ENCODE assay signal across 2 cellular contexts in the genomic region with DNA sequence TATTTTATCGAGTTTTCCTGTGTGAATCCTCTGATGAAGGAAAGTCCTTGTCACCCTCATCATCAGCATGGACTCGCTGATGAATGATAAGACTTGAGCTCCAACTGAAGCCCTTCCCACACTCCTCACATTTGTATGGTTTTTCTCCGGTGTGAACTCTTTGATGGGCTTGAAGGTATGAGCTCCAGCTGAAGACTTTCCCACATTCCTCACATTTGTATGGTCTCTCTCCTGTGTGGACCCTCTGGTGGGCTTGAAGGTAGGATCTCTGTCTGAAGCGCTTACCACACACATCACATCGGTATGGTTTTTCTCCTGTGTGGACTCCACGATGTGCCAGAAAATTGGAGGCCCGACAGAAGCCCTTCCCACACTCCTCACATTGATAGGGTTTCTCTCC.
TF ChIP-seq lines count a peak whose summit lies in the region.

No MANE protein-coding gene starts in this region.

TF ChIP-seq in HEK293, 187 proteins besides CTCF, POLR2A, EP300 and RAD21:
- TF ChIP-seq ZNF529 (tag by site-specific recombination; IDR thresholded peaks at IDR 0.05; ENCODE audit: insufficient replicate concordance) = peak; percentile 21
- TF ChIP-seq SETDB1 (IDR thresholded peaks at IDR 0.05; ENCODE audit: insufficient read length, low read length) = peak; percentile 90
- TF ChIP-seq, protein P1, sequence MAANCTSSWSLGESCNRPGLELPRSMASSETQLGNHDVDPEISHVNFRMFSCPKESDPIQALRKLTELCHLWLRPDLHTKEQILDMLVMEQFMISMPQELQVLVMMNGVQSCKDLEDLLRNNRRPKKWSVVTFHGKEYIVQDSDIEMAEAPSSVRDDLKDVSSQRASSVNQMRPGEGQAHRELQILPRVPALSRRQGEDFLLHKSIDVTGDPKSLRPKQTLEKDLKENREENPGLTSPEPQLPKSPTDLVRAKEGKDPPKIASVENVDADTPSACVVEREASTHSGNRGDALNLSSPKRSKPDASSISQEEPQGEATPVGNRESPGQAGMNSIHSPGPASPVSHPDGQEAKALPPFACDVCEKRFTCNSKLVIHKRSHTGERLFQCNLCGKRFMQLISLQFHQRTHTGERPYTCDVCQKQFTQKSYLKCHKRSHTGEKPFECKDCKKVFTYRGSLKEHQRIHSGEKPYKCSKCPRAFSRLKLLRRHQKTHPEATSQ (tag by site-specific recombination; IDR thresholded peaks at IDR 0.05) = peak; percentile 28; the same call in 1 of the 2 replicates
- TF ChIP-seq, protein P2, sequence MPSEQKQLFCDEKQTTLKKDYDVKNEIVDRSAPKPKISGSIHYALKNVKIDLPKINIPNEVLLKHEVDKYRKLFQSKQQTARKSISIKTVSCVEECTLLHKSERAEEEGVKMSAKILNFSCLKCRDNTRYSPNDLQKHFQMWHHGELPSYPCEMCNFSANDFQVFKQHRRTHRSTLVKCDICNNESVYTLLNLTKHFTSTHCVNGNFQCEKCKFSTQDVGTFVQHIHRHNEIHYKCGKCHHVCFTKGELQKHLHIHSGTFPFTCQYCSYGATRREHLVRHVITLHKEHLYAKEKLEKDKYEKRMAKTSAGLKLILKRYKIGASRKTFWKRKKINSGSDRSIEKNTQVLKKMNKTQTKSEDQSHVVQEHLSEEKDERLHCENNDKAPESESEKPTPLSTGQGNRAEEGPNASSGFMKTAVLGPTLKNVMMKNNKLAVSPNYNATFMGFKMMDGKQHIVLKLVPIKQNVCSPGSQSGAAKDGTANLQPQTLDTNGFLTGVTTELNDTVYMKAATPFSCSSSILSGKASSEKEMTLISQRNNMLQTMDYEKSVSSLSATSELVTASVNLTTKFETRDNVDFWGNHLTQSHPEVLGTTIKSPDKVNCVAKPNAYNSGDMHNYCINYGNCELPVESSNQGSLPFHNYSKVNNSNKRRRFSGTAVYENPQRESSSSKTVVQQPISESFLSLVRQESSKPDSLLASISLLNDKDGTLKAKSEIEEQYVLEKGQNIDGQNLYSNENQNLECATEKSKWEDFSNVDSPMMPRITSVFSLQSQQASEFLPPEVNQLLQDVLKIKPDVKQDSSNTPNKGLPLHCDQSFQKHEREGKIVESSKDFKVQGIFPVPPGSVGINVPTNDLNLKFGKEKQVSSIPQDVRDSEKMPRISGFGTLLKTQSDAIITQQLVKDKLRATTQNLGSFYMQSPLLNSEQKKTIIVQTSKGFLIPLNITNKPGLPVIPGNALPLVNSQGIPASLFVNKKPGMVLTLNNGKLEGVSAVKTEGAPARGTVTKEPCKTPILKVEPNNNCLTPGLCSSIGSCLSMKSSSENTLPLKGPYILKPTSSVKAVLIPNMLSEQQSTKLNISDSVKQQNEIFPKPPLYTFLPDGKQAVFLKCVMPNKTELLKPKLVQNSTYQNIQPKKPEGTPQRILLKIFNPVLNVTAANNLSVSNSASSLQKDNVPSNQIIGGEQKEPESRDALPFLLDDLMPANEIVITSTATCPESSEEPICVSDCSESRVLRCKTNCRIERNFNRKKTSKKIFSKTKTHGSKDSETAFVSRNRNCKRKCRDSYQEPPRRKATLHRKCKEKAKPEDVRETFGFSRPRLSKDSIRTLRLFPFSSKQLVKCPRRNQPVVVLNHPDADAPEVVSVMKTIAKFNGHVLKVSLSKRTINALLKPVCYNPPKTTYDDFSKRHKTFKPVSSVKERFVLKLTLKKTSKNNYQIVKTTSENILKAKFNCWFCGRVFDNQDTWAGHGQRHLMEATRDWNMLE (tag by site-specific recombination; conservative IDR thresholded peaks at IDR 0.05; ENCODE audit: low read depth) = 0 out of 2 replicates have a peak, but pooled peaks have one; percentile 28
- TF ChIP-seq ZNF311 (tag by site-specific recombination; IDR thresholded peaks at IDR 0.05; ENCODE audit: borderline replicate concordance) = 0 out of 2 replicates have a peak, but pooled peaks have one; percentile 15
- TF ChIP-seq MZF1 (tag by site-specific recombination; IDR thresholded peaks at IDR 0.05; ENCODE audit: borderline replicate concordance) = no peak
- no peak for TF ChIP-seq ZNF132 (tag by site-specific recombination; IDR thresholded peaks at IDR 0.05; ENCODE audit: borderline replicate concordance)
- TF ChIP-seq, protein P3, sequence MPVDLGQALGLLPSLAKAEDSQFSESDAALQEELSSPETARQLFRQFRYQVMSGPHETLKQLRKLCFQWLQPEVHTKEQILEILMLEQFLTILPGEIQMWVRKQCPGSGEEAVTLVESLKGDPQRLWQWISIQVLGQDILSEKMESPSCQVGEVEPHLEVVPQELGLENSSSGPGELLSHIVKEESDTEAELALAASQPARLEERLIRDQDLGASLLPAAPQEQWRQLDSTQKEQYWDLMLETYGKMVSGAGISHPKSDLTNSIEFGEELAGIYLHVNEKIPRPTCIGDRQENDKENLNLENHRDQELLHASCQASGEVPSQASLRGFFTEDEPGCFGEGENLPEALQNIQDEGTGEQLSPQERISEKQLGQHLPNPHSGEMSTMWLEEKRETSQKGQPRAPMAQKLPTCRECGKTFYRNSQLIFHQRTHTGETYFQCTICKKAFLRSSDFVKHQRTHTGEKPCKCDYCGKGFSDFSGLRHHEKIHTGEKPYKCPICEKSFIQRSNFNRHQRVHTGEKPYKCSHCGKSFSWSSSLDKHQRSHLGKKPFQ (tag by site-specific recombination; IDR thresholded peaks at IDR 0.05) = peak; percentile 79; the same call in 1 of the 2 replicates

TF ChIP-seq in K562, 482 proteins besides CTCF, POLR2A, EP300 and RAD21:
- no peak for TF ChIP-seq SETDB1 (IDR thresholded peaks at IDR 0.05; ENCODE audit: low read length)
- no peak for TF ChIP-seq HCFC1 (IDR thresholded peaks at IDR 0.05; ENCODE audit: low read depth, low read length)
- 0 out of 2 replicates have a peak, but pooled peaks have one; percentile 20 for TF ChIP-seq SOX6 (IDR thresholded peaks at IDR 0.05)
- TF ChIP-seq ZNF75A (CRISPR knock-in tag; IDR thresholded peaks at IDR 0.05) = peak; percentile 91
- no peak for TF ChIP-seq SMAD3 (CRISPR knock-in tag; conservative IDR thresholded peaks at IDR 0.05)
- TF ChIP-seq, protein P4, sequence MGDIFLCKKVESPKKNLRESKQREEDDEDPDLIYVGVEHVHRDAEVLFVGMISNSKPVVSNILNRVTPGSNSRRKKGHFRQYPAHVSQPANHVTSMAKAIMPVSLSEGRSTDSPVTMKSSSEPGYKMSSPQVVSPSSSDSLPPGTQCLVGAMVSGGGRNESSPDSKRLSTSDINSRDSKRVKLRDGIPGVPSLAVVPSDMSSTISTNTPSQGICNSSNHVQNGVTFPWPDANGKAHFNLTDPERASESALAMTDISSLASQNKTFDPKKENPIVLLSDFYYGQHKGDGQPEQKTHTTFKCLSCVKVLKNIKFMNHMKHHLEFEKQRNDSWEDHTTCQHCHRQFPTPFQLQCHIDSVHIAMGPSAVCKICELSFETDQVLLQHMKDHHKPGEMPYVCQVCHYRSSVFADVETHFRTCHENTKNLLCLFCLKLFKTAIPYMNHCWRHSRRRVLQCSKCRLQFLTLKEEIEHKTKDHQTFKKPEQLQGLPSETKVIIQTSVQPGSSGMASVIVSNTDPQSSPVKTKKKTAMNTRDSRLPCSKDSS (IDR thresholded peaks at IDR 0.05; ENCODE audit: low read depth, partially characterized antibody) = peak; percentile 22
- no peak for TF ChIP-seq HMG20A (CRISPR knock-in tag; conservative IDR thresholded peaks at IDR 0.05)
- 0 out of 2 replicates have a peak, but pooled peaks have one; percentile 36 for TF ChIP-seq TRIM28 (IDR thresholded peaks at IDR 0.05)
- TF ChIP-seq BACH1 (tag; IDR thresholded peaks at IDR 0.05) = no peak
- TF ChIP-seq NR2F6 (CRISPR knock-in tag; IDR thresholded peaks at IDR 0.05) = no peak
- TF ChIP-seq CBFA2T2 (conservative IDR thresholded peaks at IDR 0.05) = no peak
- no peak for TF ChIP-seq NR3C1 (CRISPR knock-in tag; IDR thresholded peaks at IDR 0.05)
- no peak for TF ChIP-seq ZNF24 (IDR thresholded peaks at IDR 0.05)
- peak; percentile 31 for TF ChIP-seq RBM25 (IDR thresholded peaks at IDR 0.05; ENCODE audit: low read depth, low read length, severe bottlenecking)
- no peak for TF ChIP-seq L3MBTL2 (IDR thresholded peaks at IDR 0.05)
- no peak for TF ChIP-seq STAT5B (CRISPR knock-in tag; IDR thresholded peaks at IDR 0.05)
